16 cellular contexts compared by ENCODE assay signal in genomic region chr1:63324779-63325119, GRCh38. TPM values are rescaled to one million over a fixed set of nuclear protein-coding genes. Genes with fewer than 3 reads are reported as not detected.
A peak's percentile ranks its signal among the peaks of the same experiment; 100 is the strongest.
DNase-seq lines count a peak whose midpoint lies in the region; ATAC-seq and TF ChIP-seq lines count a peak whose summit lies in the region.
"Had no signal": no experiment of that assay in that cellular context is flagged by ENCODE, and none has a peak within 500 bp of the region (broad histone marks: within the 10 kb centered on the region; RNA-seq: fewer than 3 reads in every experiment).

No MANE protein-coding gene starts in this region.

- TF ChIP-seq POLR2A in stomach (IDR thresholded peaks at IDR 0.05) (no peak), uterus (IDR thresholded peaks at IDR 0.05) (no peak)

- H3K4me3 ChIP-seq in iPS-11a (ENCODE audit: low read depth, low read length) (peak overlapping the region; percentile 62), stomach (peak overlapping the region in 3 of 4 donors; percentile 44 to 67 (median 51)), uterus (no peak overlapping the region)

- CTCF ChIA-PET in activated naive CD4-positive, alpha-beta T cell treated with anti-CD3 and anti-CD28 coated beads for 36 hours (lab: Charles Lee): no interaction called here
- CTCF ChIA-PET in activated CD4-positive, alpha-beta memory T cell treated with anti-CD3 and anti-CD28 coated beads, Interleukin-2, amount 10 ng/mL, durations not matched to agents 7 days and 5 days (lab: Charles Lee): interaction anchor here (1.6 kb wide), 1 partner anchor 81 kb away, joined by 4 read pairs; no protein-coding TSS in a partner anchor

- intact Hi-C loops in activated naive CD4-positive, alpha-beta T cell treated with anti-CD3 and anti-CD28 coated beads for 36 hours (cut with micrococcal nuclease): loop anchor here (5.0 to 10.0 kb wide), 3 partner anchors 450 to 887 kb away; partner anchors contain the start of genes ROR1 and USP1
- intact Hi-C loops in stomach (cut with DNase I; ENCODE audit: low total_unique reads) (no loop called here), uterus (cut with DNase I; ENCODE audit: low total_unique reads) (no loop called here)

- H3K9me3 Mint-ChIP-seq in activated naive CD4-positive, alpha-beta T cell treated with anti-CD3 and anti-CD28 coated beads for 36 hours: no peaks in the 10 kb centered on the region
- H3K9me3 Mint-ChIP-seq in activated CD4-positive, alpha-beta memory T cell treated with anti-CD3 and anti-CD28 coated beads, Interleukin-2, amount 10 ng/mL, durations not matched to agents 7 days and 5 days: no peaks in the 10 kb centered on the region

- H3K4me1 Mint-ChIP-seq in activated naive CD4-positive, alpha-beta T cell treated with anti-CD3 and anti-CD28 coated beads for 36 hours (ENCODE audit: low read depth): peaks cover 37% of the 10 kb centered on the region
- H3K4me1 Mint-ChIP-seq in activated CD4-positive, alpha-beta memory T cell treated with anti-CD3 and anti-CD28 coated beads, Interleukin-2, amount 10 ng/mL, durations not matched to agents 7 days and 5 days: peaks cover 53% of the 10 kb centered on the region

- H3K36me3 Mint-ChIP-seq in activated naive CD4-positive, alpha-beta T cell treated with anti-CD3 and anti-CD28 coated beads for 36 hours (ENCODE audit: low read depth): no peaks in the 10 kb centered on the region
- H3K36me3 Mint-ChIP-seq in activated CD4-positive, alpha-beta memory T cell treated with anti-CD3 and anti-CD28 coated beads, Interleukin-2, amount 10 ng/mL, durations not matched to agents 7 days and 5 days (ENCODE audit: low read depth): peaks cover 28% of the 10 kb centered on the region

- H3K27ac ChIP-seq in stomach: no peak overlapping the region
- no peak overlapping the region for H3K27ac ChIP-seq in uterus
- H3K27ac ChIP-seq: adrenal gland, dorsolateral prefrontal cortex, gastrocnemius medialis, left lung had no signal

- TF ChIP-seq EP300 in stomach (IDR thresholded peaks at IDR 0.05): no peak

- no peak for TF ChIP-seq CTCF in stomach (IDR thresholded peaks at IDR 0.05)
- TF ChIP-seq CTCF in uterus (IDR thresholded peaks at IDR 0.05): no peak

- DNase-seq in activated naive CD4-positive, alpha-beta T cell treated with anti-CD3 and anti-CD28 coated beads for 36 hours: no peak
- DNase-seq in activated naive CD4-positive, alpha-beta T cell treated with anti-CD3 and anti-CD28 coated beads, Interleukin-2, amount 50 U/mL, for 16 hours: no peak
- DNase-seq in activated CD4-positive, alpha-beta memory T cell treated with anti-CD3 and anti-CD28 coated beads, Interleukin-2, amount 10 ng/mL, durations not matched to agents 7 days and 5 days: no peak
- DNase-seq in stomach (no peak), uterus (no peak), NCI-H1048 (lab: John Stamatoyannopoulos, UW) (no peak)
- DNase-seq: activated CD4-positive, CD25-positive, alpha-beta regulatory T cell treated with anti-CD3 and anti-CD28 coated beads, Interleukin-2, amount 50 U/mL, for 72 hours; adrenal gland; dorsolateral prefrontal cortex; gastrocnemius medialis; stimulated activated CD4-positive, alpha-beta T cell treated with anti-CD3 and anti-CD28 coated beads, Interleukin-15, amount 100 ng/mL, for 24 hours had no signal

- H3K27me3 ChIP-seq in stomach (peaks cover 60 to 100% (median 100%) of the 10 kb centered on the region in 3 donors), uterus (peaks cover 40 to 81% of the 10 kb centered on the region in 2 donors)

- H3K4me1 ChIP-seq in stomach (peaks cover 29 to 65% (median 49%) of the 10 kb centered on the region in 4 donors), uterus (peaks cover 0 to 23% of the 10 kb centered on the region in 2 donors)

- H3K27ac Mint-ChIP-seq in activated naive CD4-positive, alpha-beta T cell treated with anti-CD3 and anti-CD28 coated beads for 36 hours: no peak overlapping the region
- H3K27ac Mint-ChIP-seq in activated CD4-positive, alpha-beta memory T cell treated with anti-CD3 and anti-CD28 coated beads, Interleukin-2, amount 10 ng/mL, durations not matched to agents 7 days and 5 days: peak overlapping the region; percentile 75

- peak overlapping the region; percentile 69 for H3K4me3 Mint-ChIP-seq in activated naive CD4-positive, alpha-beta T cell treated with anti-CD3 and anti-CD28 coated beads for 36 hours
- peak overlapping the region; percentile 63 for H3K4me3 Mint-ChIP-seq in activated CD4-positive, alpha-beta memory T cell treated with anti-CD3 and anti-CD28 coated beads, Interleukin-2, amount 10 ng/mL, durations not matched to agents 7 days and 5 days

- POLR2A ChIA-PET in activated CD4-positive, alpha-beta memory T cell treated with anti-CD3 and anti-CD28 coated beads, Interleukin-2, amount 10 ng/mL, durations not matched to agents 7 days and 5 days (lab: Charles Lee): no interaction called here

- peaks cover 0 to 38% (median 6%) of the 10 kb centered on the region in 4 donors for H3K9me3 ChIP-seq in stomach
- no peaks in the 10 kb centered on the region for H3K9me3 ChIP-seq in uterus
- H3K9me3 ChIP-seq: adrenal gland, gastrocnemius medialis, left lung had no signal

- WGBS in stomach, 5 donors: 10 to 21% (median 17%) methylated on average over 7 of the region's 7 CpGs

- ATAC-seq in GM18498 (IDR thresholded peaks at IDR 0.05; ENCODE audit: unreplicated experiment): no peak
- ATAC-seq: gastrocnemius medialis, left lung, SK-N-SH treated with all-trans-retinoic acid at 6 μM for 48 hours had no signal

- H3K27me3 Mint-ChIP-seq in activated naive CD4-positive, alpha-beta T cell treated with anti-CD3 and anti-CD28 coated beads for 36 hours (ENCODE audit: low read depth): peaks cover 72% of the 10 kb centered on the region
- peaks cover 77% of the 10 kb centered on the region for H3K27me3 Mint-ChIP-seq in activated CD4-positive, alpha-beta memory T cell treated with anti-CD3 and anti-CD28 coated beads, Interleukin-2, amount 10 ng/mL, durations not matched to agents 7 days and 5 days

- no peaks in the 10 kb centered on the region for H3K36me3 ChIP-seq in stomach
- no peaks in the 10 kb centered on the region for H3K36me3 ChIP-seq in uterus
- H3K36me3 ChIP-seq: adrenal gland, gastrocnemius medialis, left lung had no signal

RNA-seq across cellular contexts. Expression of gene FOXD3, which starts 2.4 kb away (rescaled TPM):
- not detected for total RNA-seq in activated naive CD4-positive, alpha-beta T cell treated with anti-CD3 and anti-CD28 coated beads for 36 hours
- total RNA-seq in activated CD4-positive, alpha-beta memory T cell treated with anti-CD3 and anti-CD28 coated beads, Interleukin-2, amount 10 ng/mL, durations not matched to agents 7 days and 5 days: not detected
- total RNA-seq in stomach (1 to 10 TPM in 1 of 5 donors, under 1 TPM in 1, not detected in 3; 0.92 to 1.2 TPM), uterus (1 to 10 TPM in 1 of 4 donors, under 1 TPM in 1, not detected in 2; 0.34 to 1.4 TPM)
- under 1 TPM in 1 of 3 donors, not detected in 2; 0.48 TPM for polyA plus RNA-seq in stomach
- total RNA-seq: left lung, osteoblast had no signal

RNA-seq across cellular contexts. Expression of gene ALG6, which starts 42.7 kb away (rescaled TPM):
- total RNA-seq in activated naive CD4-positive, alpha-beta T cell treated with anti-CD3 and anti-CD28 coated beads for 36 hours: 10 to 100 TPM; 11.0 to 13.5 TPM
- 10 to 100 TPM; 21.7 to 23.8 TPM for total RNA-seq in activated CD4-positive, alpha-beta memory T cell treated with anti-CD3 and anti-CD28 coated beads, Interleukin-2, amount 10 ng/mL, durations not matched to agents 7 days and 5 days
- 10 to 100 TPM in 4 of 5 donors, 1 to 10 TPM in 1; 8.5 to 32.7 (median 10.4) TPM for total RNA-seq in stomach
- 10 to 100 TPM in 1 of 3 donors, 1 to 10 TPM in 2; 3.6 to 13.1 (median 4.0) TPM for polyA plus RNA-seq in stomach
- 10 to 100 TPM in 3 of 4 donors, 1 to 10 TPM in 1; 3.8 to 23.6 (median 15.2) TPM for total RNA-seq in uterus

Comparison
In these comparisons a context has a peak if more than half of its experiments do, and no peak if none do; other contexts are left out.
1. H3K4me3 ChIP-seq: peak in iPS-11a (single experiment) and stomach (3 of 4); none in uterus (0 of 2).